In genomic region chr19:8307965-8308866, GRCh38 we compare ENCODE assay signal across 8 cellular contexts. TPM values are rescaled to one million over a fixed set of nuclear protein-coding genes. Genes with fewer than 3 reads are reported as not detected.
A peak's percentile ranks its signal among the peaks of the same experiment; 100 is the strongest.
DNase-seq lines count a peak whose midpoint lies in the region; ATAC-seq and TF ChIP-seq lines count a peak whose summit lies in the region.

CD320 (minus strand) TSS chr19:8308358; CDS start chr19:8308290, 68 bp downstream.

- H3K4me1 Mint-ChIP-seq in CD8-positive, alpha-beta T cell (ENCODE audit: low read depth) = peaks cover 31% of the 10 kb centered on the region

- H3K4me3 ChIP-seq in CD8-positive, alpha-beta T cell (ENCODE audit: low read depth, low read length) = peak within 1 kb of the TSS; percentile 64
- peak within 1 kb of the TSS; percentile 98 for H3K4me3 ChIP-seq in NT2/D1 (ENCODE audit: insufficient read length, low read depth)

- peak; percentile 71 to 89 (median 84) for DNase-seq in CD8-positive, alpha-beta T cell
- peak in 75 of 76 experiments; percentile 49 to 97 (median 87) for DNase-seq in HUDEP-2 (lab: John Stamatoyannopoulos, UW; ENCODE audit: unreplicated experiment in 76 of 76)
- DNase-seq in NT2/D1 (ENCODE audit: low read depth, low spot score) = peak; percentile 77
- peak; percentile 93 for DNase-seq in activated CD8-positive, alpha-beta memory T cell treated with anti-CD3 and anti-CD28 coated beads, Interleukin-2, amount 50 U/mL, for 48 hours
- DNase-seq in epidermal melanocyte (ENCODE audit: insufficient read length, low spot score) = peak; percentile 95
- peak; percentile 84 for DNase-seq in middle frontal gyrus (ENCODE audit: extremely low spot score, low spot score)
- peak; percentile 81 to 83 for DNase-seq in stimulated activated CD8-positive, alpha-beta memory T cell treated with anti-CD3 and anti-CD28 coated beads, Interleukin-15, amount 100 ng/mL, for 48 hours (ENCODE audit: low read depth in 2 of 2)

- ATAC-seq in CD8-positive, alpha-beta T cell = peak; percentile 93
- peak; percentile 78 for ATAC-seq in GM19467 (IDR thresholded peaks at IDR 0.05; ENCODE audit: unreplicated experiment)

- H3K27ac ChIP-seq in CD8-positive, alpha-beta T cell (ENCODE audit: low read depth, low read length) = peak within 1 kb of the TSS; percentile 64

- peaks cover 29% of the 10 kb centered on the region for H3K4me1 ChIP-seq in CD8-positive, alpha-beta T cell (ENCODE audit: insufficient read depth, low read length)
- peaks cover 27% of the 10 kb centered on the region for H3K4me1 ChIP-seq in NT2/D1 (ENCODE audit: insufficient read depth, insufficient read length)

- peak within 1 kb of the TSS; percentile 94 for H3K27ac Mint-ChIP-seq in CD8-positive, alpha-beta T cell

- intact Hi-C loops in CD8-positive, alpha-beta T cell (cut with DNase I, micrococcal nuclease) = loop anchor here (1.0 to 5.0 kb wide), 7 partner anchors 13 to 1676 kb away; partner anchors contain the start of genes NDUFA7 (in 2 of the 2), RPS28 (in 2 of the 2), HNRNPM (in 1 of the 2) and RAB11B (in 1 of the 2)

- H3K27me3 ChIP-seq in CD8-positive, alpha-beta T cell (ENCODE audit: insufficient read depth, low read length) = no peaks in the 10 kb centered on the region
- no peaks in the 10 kb centered on the region for H3K27me3 ChIP-seq in NT2/D1 (ENCODE audit: insufficient read depth, insufficient read length)

- peaks cover 8% of the 10 kb centered on the region for H3K36me3 ChIP-seq in CD8-positive, alpha-beta T cell (ENCODE audit: insufficient read depth, low read length)
- peaks cover 53% of the 10 kb centered on the region for H3K36me3 ChIP-seq in NT2/D1 (ENCODE audit: insufficient read depth, insufficient read length, low read length)

- CTCF ChIA-PET in CD8-positive, alpha-beta T cell (lab: Charles Lee) = interaction anchor here (2.4 kb wide), 1 partner anchor 40 kb away, joined by 11 read pairs; no protein-coding TSS in a partner anchor

- H3K9ac ChIP-seq in NT2/D1 (ENCODE audit: insufficient read length, low read depth) = peak within 1 kb of the TSS; percentile 93

- peaks cover 28% of the 10 kb centered on the region for H3K36me3 Mint-ChIP-seq in CD8-positive, alpha-beta T cell

- H3K4me3 Mint-ChIP-seq in CD8-positive, alpha-beta T cell = peak within 1 kb of the TSS; percentile 91

- no peaks in the 10 kb centered on the region for H3K9me3 Mint-ChIP-seq in CD8-positive, alpha-beta T cell

- H3K27me3 Mint-ChIP-seq in CD8-positive, alpha-beta T cell (ENCODE audit: low read depth) = no peaks in the 10 kb centered on the region

- POLR2A ChIA-PET in CD8-positive, alpha-beta T cell (lab: Charles Lee) = interaction anchor here (1.1 to 1.3 kb wide), 2 partner anchors 13 to 136 kb away, joined by 3 to 6 read pairs; partner anchors contain the start of genes HNRNPM, NDUFA7 and RPS28

- TF ChIP-seq CTCF in CD8-positive, alpha-beta T cell (IDR thresholded peaks at IDR 0.05) = no peak

- no peaks in the 10 kb centered on the region for H3K9me3 ChIP-seq in CD8-positive, alpha-beta T cell (ENCODE audit: low read length)
- no peaks in the 10 kb centered on the region for H3K9me3 ChIP-seq in NT2/D1 (ENCODE audit: insufficient read depth, low read length)

RNA-seq across cellular contexts. Expression of gene CD320, which starts in this region (rescaled TPM):
- 10 to 100 TPM; 15.7 to 19.1 TPM for total RNA-seq in CD8-positive, alpha-beta T cell

Comparison
In these comparisons a context has a peak if more than half of its experiments do, and no peak if none do; other contexts are left out.
1. Peak in every context shown above with its lines: DNase-seq, ATAC-seq, H3K4me3 ChIP-seq and H3K27ac ChIP-seq.